ENCODE assay signal across 14 cellular contexts in genomic region chr7:127667751-127668530, GRCh38. TPM values are rescaled to one million over a fixed set of nuclear protein-coding genes. Genes with fewer than 3 reads are reported as not detected.
DNase-seq lines count a peak whose midpoint lies in the region; ATAC-seq, FAIRE-seq and TF ChIP-seq lines count a peak whose summit lies in the region.
"Had no signal": no experiment of that assay in that cellular context is flagged by ENCODE, and none has a peak within 500 bp of the region (broad histone marks: within the 10 kb centered on the region; RNA-seq: fewer than 3 reads in every experiment).

No MANE protein-coding gene starts in this region.

- POLR2A ChIA-PET in HepG2 (lab: Yijun Ruan, JAX): no interaction called here
- POLR2A ChIA-PET in SK-N-SH (lab: Yijun Ruan, JAX): no interaction called here

- DNase-seq in right lobe of liver (no peak), HepG2 (ENCODE audit: low spot score) (no peak), SK-N-SH (no peak), fibroblast of peridontal ligament (ENCODE audit: extremely low read depth) (peak; percentile 61), upper lobe of right lung (no peak), SIG-M5 treated with dmso at 0.1 percent for 504 hours (lab: John Stamatoyannopoulos, UW; ENCODE audit: unreplicated experiment) (no peak), activated gamma-delta T cell (lab: John Stamatoyannopoulos, UW) (no peak), SHP77 (lab: John Stamatoyannopoulos, UW) (no peak)
- DNase-seq: CD4-positive, alpha-beta memory T cell; NCI-H2081 treated with DMSO at 0.1 percent for 48 hours; SJCRH30; substantia nigra had no signal

- H3F3A ChIP-seq in SK-N-SH (replicated peaks; ENCODE audit: insufficient read depth): peaks cover 28% of the 10 kb centered on the region

- no peak for TF ChIP-seq CTCF in right lobe of liver (IDR thresholded peaks at IDR 0.05)
- no peak for TF ChIP-seq CTCF in HepG2 (CRISPR knock-in tag; IDR thresholded peaks at IDR 0.05)
- TF ChIP-seq CTCF in SK-N-SH (IDR thresholded peaks at IDR 0.05): no peak
- TF ChIP-seq CTCF in upper lobe of right lung (IDR thresholded peaks at IDR 0.05): no peak

- H3K4me3 ChIP-seq in right lobe of liver (no peak overlapping the region), HepG2 (replicated peaks in 1 of 3; ENCODE audit: insufficient read depth in 1 of 3, low read depth in 2 of 3, low read length in 3 of 3) (no peak overlapping the region), SK-N-SH (ENCODE audit: low read depth in 2 of 2, low read length in 1 of 2) (no peak overlapping the region), upper lobe of right lung (no peak overlapping the region)
- H3K4me3 ChIP-seq: SJCRH30 had no signal

- intact Hi-C loops in right lobe of liver (cut with DNase I): no loop called here
- intact Hi-C loops in HepG2 (cut with micrococcal nuclease; ENCODE audit: unreplicated experiment): no loop called here
- intact Hi-C loops in upper lobe of right lung (cut with DNase I): no loop called here

- H3K27ac ChIP-seq in right lobe of liver (no peak overlapping the region), HepG2 (ENCODE audit: extremely low read length, insufficient read depth, low read length) (no peak overlapping the region), SK-N-SH (ENCODE audit: low read depth in 2 of 2, low read length in 1 of 2) (peak overlapping the region in 1 of 2 experiments; percentile 88; a peak in 2 of 4 replicates), upper lobe of right lung (no peak overlapping the region)
- H3K27ac ChIP-seq: SJCRH30 had no signal

- BruUV-seq in HepG2 (replicated peaks; lab: Mats Ljungman, UMichigan): no TSS peak

- CTCF ChIA-PET in HepG2 (lab: Yijun Ruan, JAX; ENCODE audit: low intra/inter-chr PET ratio, low total read pairs) (no interaction called here), SK-N-SH (lab: Yijun Ruan, JAX) (no interaction called here)

- H3K4me2 ChIP-seq in HepG2 (ENCODE audit: low read depth, low read length): no peak overlapping the region
- H3K4me2 ChIP-seq in SK-N-SH: peak overlapping the region; percentile 69

- TF ChIP-seq RAD21 in HepG2 (CRISPR knock-in tag; IDR thresholded peaks at IDR 0.05) (no peak), SK-N-SH (IDR thresholded peaks at IDR 0.05; ENCODE audit: low read length) (no peak)

- no peaks in the 10 kb centered on the region for H3K27me3 ChIP-seq in right lobe of liver
- no peaks in the 10 kb centered on the region for H3K27me3 ChIP-seq in HepG2 (ENCODE audit: control insufficient read depth in 1 of 2, insufficient read depth in 2 of 2, low read length in 2 of 2)
- no peaks in the 10 kb centered on the region for H3K27me3 ChIP-seq in SK-N-SH (ENCODE audit: insufficient read depth)
- no peaks in the 10 kb centered on the region for H3K27me3 ChIP-seq in upper lobe of right lung
- H3K27me3 ChIP-seq: SJCRH30 had no signal

- H3K9me3 ChIP-seq in right lobe of liver: no peaks in the 10 kb centered on the region
- H3K9me3 ChIP-seq in HepG2 (ENCODE audit: low read length): no peaks in the 10 kb centered on the region
- no peaks in the 10 kb centered on the region for H3K9me3 ChIP-seq in SK-N-SH
- no peaks in the 10 kb centered on the region for H3K9me3 ChIP-seq in upper lobe of right lung
- H3K9me3 ChIP-seq: SJCRH30 had no signal

- H3K79me2 ChIP-seq in HepG2 (ENCODE audit: insufficient read depth, low read length) (peaks cover 92% of the 10 kb centered on the region), SK-N-SH (ENCODE audit: insufficient read depth) (peaks cover 99% of the 10 kb centered on the region)

- H3K4me1 ChIP-seq in right lobe of liver (peaks cover 0 to 4% (median 0%) of the 10 kb centered on the region in 4 donors), HepG2 (ENCODE audit: insufficient read depth, low read length) (peaks cover 44% of the 10 kb centered on the region), SK-N-SH (ENCODE audit: control insufficient read depth in 1 of 2, insufficient read depth in 2 of 2, low read depth in 1 of 2, low read length in 1 of 2) (peaks cover 11 to 27% of the 10 kb centered on the region in 2 experiments), upper lobe of right lung (peaks cover 3% of the 10 kb centered on the region)
- H3K4me1 ChIP-seq: SJCRH30 had no signal

- TF ChIP-seq EP300 in HepG2 (IDR thresholded peaks at IDR 0.05; ENCODE audit: low read depth in 2 of 2, low read length in 2 of 2) (no peak), HepG2 (CRISPR knock-in tag; IDR thresholded peaks at IDR 0.05; ENCODE audit: borderline replicate concordance) (no peak), SK-N-SH (IDR thresholded peaks at IDR 0.05; ENCODE audit: borderline replicate concordance in 1 of 2, low read depth in 1 of 2, low read length in 1 of 2) (no peak)

- no peak for FAIRE-seq in HepG2 (lab: Jason Lieb, UNC)
- FAIRE-seq: colon, GM12891 had no signal

- H4K20me1 ChIP-seq in HepG2 (ENCODE audit: insufficient read depth, low read length): peaks cover 51% of the 10 kb centered on the region
- H4K20me1 ChIP-seq in SK-N-SH (ENCODE audit: insufficient read depth): peaks cover 21% of the 10 kb centered on the region

- in situ Hi-C loops in HepG2 (cut with HindIII; ENCODE audit: extremely low pct_ligation_motif_present, low pct_unique_long_range_greater_than_20kb): no loop called here

- H3K36me3 ChIP-seq in right lobe of liver (no peaks in the 10 kb centered on the region), HepG2 (replicated peaks in 1 of 2; ENCODE audit: control insufficient read depth in 1 of 2, insufficient read depth in 2 of 2, low read length in 2 of 2) (peaks cover 8 to 57% of the 10 kb centered on the region in 2 experiments; a peak in 4 of 5 replicates), SK-N-SH (replicated peaks in 1 of 2; ENCODE audit: control insufficient read depth in 1 of 2, insufficient read depth in 2 of 2, low read length in 1 of 2) (peaks cover 0 to 25% of the 10 kb centered on the region in 2 experiments), upper lobe of right lung (no peaks in the 10 kb centered on the region)

- no peaks in the 10 kb centered on the region for H3K9me2 ChIP-seq in SK-N-SH

- H3K9ac ChIP-seq in HepG2 (ENCODE audit: insufficient read depth, low read depth, low read length) (no peak overlapping the region), SK-N-SH (peak overlapping the region; percentile 47; the same call in 1 of the 2 replicates)

- ATAC-seq in right lobe of liver: peak; percentile 36 to 75 (median 57)
- ATAC-seq in HepG2: no peak
- peak; percentile 88 for ATAC-seq in upper lobe of right lung

- no peak for TF ChIP-seq POLR2A in right lobe of liver (IDR thresholded peaks at IDR 0.05)
- TF ChIP-seq POLR2A in HepG2 (IDR thresholded peaks at IDR 0.05; ENCODE audit: insufficient read depth in 1 of 2, low read depth in 2 of 2, low read length in 2 of 2): no peak

- no peak overlapping the region for H2AFZ ChIP-seq in HepG2 (ENCODE audit: low read length)
- no peak overlapping the region for H2AFZ ChIP-seq in SK-N-SH (ENCODE audit: low read depth)

- 39% methylated on average over 3 of the region's 3 CpGs for WGBS in right lobe of liver (ENCODE audit: insufficient coverage, low coverage, low lambda C conversion rate, missing lambda C conversion rate)
- 83% methylated on average over 3 of the region's 3 CpGs for WGBS in HepG2 (ENCODE audit: low lambda C conversion rate)
- WGBS in SK-N-SH (ENCODE audit: low lambda C conversion rate): 92% methylated on average over 3 of the region's 3 CpGs

RNA-seq across cellular contexts. Expression of gene SND1, which starts 15.9 kb away (rescaled TPM):
- total RNA-seq in right lobe of liver (100 to 1,000 TPM in 5 of 6 experiments, 10 to 100 TPM in 1; 77.5 to 150 (median 126) TPM), HepG2 (2016; rRNA removed; fragmentation: Illumina TruSeq; extraction: Trizol) (170 and 182 TPM in 2 replicates), upper lobe of right lung (150 TPM)
- 34.5 and 40.2 TPM in 2 replicates for total RNA-seq in HepG2 (2016; cell fraction: cytosol; rRNA removed; fragmentation: Illumina TruSeq; extraction: Trizol; ENCODE audit: low read depth)
- 155 and 182 TPM in 2 replicates for total RNA-seq in HepG2 (2016; cell fraction: insoluble cytoplasmic fraction; rRNA removed; fragmentation: Illumina TruSeq; extraction: Trizol)
- 84.3 and 94.4 TPM in 2 replicates for total RNA-seq in HepG2 (2016; cell fraction: membrane; rRNA removed; fragmentation: Illumina TruSeq; extraction: Trizol)
- 172 and 175 TPM in 2 replicates for total RNA-seq in HepG2 (2016; cell fraction: nucleus; rRNA removed; fragmentation: Illumina TruSeq; extraction: Trizol)
- polyA plus RNA-seq in HepG2 (2011; rRNA removed) (110 and 126 TPM in 2 replicates), SK-N-SH (2012; rRNA removed) (165 and 168 TPM in 2 replicates)
- polyA plus RNA-seq in HepG2 (2011; cell fraction: cytosol; rRNA removed): 131 and 133 TPM in 2 replicates
- polyA plus RNA-seq in HepG2 (2011; cell fraction: nucleus; rRNA removed): 69.2 and 72.7 TPM in 2 replicates
- 165 and 216 TPM in 2 replicates for polyA plus RNA-seq in HepG2 (2012)
- 22.2 and 26.2 TPM in 2 replicates for polyA plus RNA-seq in HepG2 (2016; cell fraction: cytosol; fragmentation: Illumina TruSeq; extraction: Trizol; ENCODE audit: low read depth)
- polyA plus RNA-seq in HepG2 (2016; cell fraction: insoluble cytoplasmic fraction; fragmentation: Illumina TruSeq; extraction: Trizol; ENCODE audit: low read depth): 124 and 140 TPM in 2 replicates
- 49.9 and 61.8 TPM in 2 replicates for polyA plus RNA-seq in HepG2 (2016; cell fraction: membrane; fragmentation: Illumina TruSeq; extraction: Trizol; ENCODE audit: low read depth)
- polyA plus RNA-seq in HepG2 (2016; cell fraction: nucleus; fragmentation: Illumina TruSeq; extraction: Trizol; ENCODE audit: insufficient read depth, low read depth): 108 TPM in 2 replicates
- polyA minus RNA-seq in HepG2 (2011; rRNA and poly(A)+ RNA removed; ENCODE audit: low replicate concordance): 268 and 294 TPM in 2 replicates
- polyA minus RNA-seq in HepG2 (2011; cell fraction: cytosol; rRNA and poly(A)+ RNA removed): 168 and 188 TPM in 2 replicates
- 266 and 305 TPM in 2 replicates for polyA minus RNA-seq in HepG2 (2011; cell fraction: nucleus; rRNA and poly(A)+ RNA removed)
- 112 and 138 TPM in 2 replicates for polyA plus RNA-seq in SK-N-SH (2012; cell fraction: cytosol; rRNA removed)
- 126 and 165 TPM in 2 replicates for polyA plus RNA-seq in SK-N-SH (2012; cell fraction: nucleus; rRNA removed)

RNA-seq across cellular contexts. Expression of gene PAX4, which starts 50.0 kb away (rescaled TPM):
- total RNA-seq in right lobe of liver (not detected), HepG2 (2016; rRNA removed; fragmentation: Illumina TruSeq; extraction: Trizol) (not detected in 2 replicates), upper lobe of right lung (not detected)
- total RNA-seq in HepG2 (2016; cell fraction: cytosol; rRNA removed; fragmentation: Illumina TruSeq; extraction: Trizol; ENCODE audit: low read depth): not detected in 2 replicates
- not detected in 2 replicates for total RNA-seq in HepG2 (2016; cell fraction: insoluble cytoplasmic fraction; rRNA removed; fragmentation: Illumina TruSeq; extraction: Trizol)
- not detected in 2 replicates for total RNA-seq in HepG2 (2016; cell fraction: membrane; rRNA removed; fragmentation: Illumina TruSeq; extraction: Trizol)
- total RNA-seq in HepG2 (2016; cell fraction: nucleus; rRNA removed; fragmentation: Illumina TruSeq; extraction: Trizol): not detected in 2 replicates
- polyA plus RNA-seq in HepG2 (2011; rRNA removed) (not detected in 2 replicates), SK-N-SH (2012; rRNA removed) (not detected in 2 replicates)
- not detected in 2 replicates for polyA plus RNA-seq in HepG2 (2011; cell fraction: cytosol; rRNA removed)
- not detected in 2 replicates for polyA plus RNA-seq in HepG2 (2011; cell fraction: nucleus; rRNA removed)
- polyA plus RNA-seq in HepG2 (2012): not detected in 2 replicates
- not detected in 2 replicates for polyA plus RNA-seq in HepG2 (2016; cell fraction: cytosol; fragmentation: Illumina TruSeq; extraction: Trizol; ENCODE audit: low read depth)
- not detected in 2 replicates for polyA plus RNA-seq in HepG2 (2016; cell fraction: insoluble cytoplasmic fraction; fragmentation: Illumina TruSeq; extraction: Trizol; ENCODE audit: low read depth)
- polyA plus RNA-seq in HepG2 (2016; cell fraction: membrane; fragmentation: Illumina TruSeq; extraction: Trizol; ENCODE audit: low read depth): not detected in 2 replicates
- polyA plus RNA-seq in HepG2 (2016; cell fraction: nucleus; fragmentation: Illumina TruSeq; extraction: Trizol; ENCODE audit: insufficient read depth, low read depth): not detected in 2 replicates
- polyA minus RNA-seq in HepG2 (2011; rRNA and poly(A)+ RNA removed; ENCODE audit: low replicate concordance): not detected in 2 replicates
- polyA minus RNA-seq in HepG2 (2011; cell fraction: cytosol; rRNA and poly(A)+ RNA removed): not detected in 2 replicates
- polyA minus RNA-seq in HepG2 (2011; cell fraction: nucleus; rRNA and poly(A)+ RNA removed): not detected in 2 replicates
- not detected in 2 replicates for polyA plus RNA-seq in SK-N-SH (2012; cell fraction: cytosol; rRNA removed)
- polyA plus RNA-seq in SK-N-SH (2012; cell fraction: nucleus; rRNA removed): not detected in 2 replicates
- total RNA-seq: CD4-positive, alpha-beta memory T cell; SJCRH30 had no signal
- polyA plus RNA-seq: CD4-positive, alpha-beta memory T cell had no signal
